In genomic region chr4:158461336-158461735, GRCh38 we compare ENCODE assay signal across 21 cellular contexts.
"Had no signal": no experiment of that assay in that cellular context is flagged by ENCODE, and none has a peak within 500 bp of the region (broad histone marks: within the 10 kb centered on the region; RNA-seq: fewer than 3 reads in every experiment).

No MANE protein-coding gene starts in this region.

- H3K4me3 ChIP-seq: coronary artery, hepatocyte, lung, psoas muscle, right lobe of liver, stomach, thoracic aorta, transverse colon had no signal

- H3K9me3 ChIP-seq: psoas muscle, right lobe of liver, stomach, thoracic aorta, transverse colon had no signal

- H3K4me1 ChIP-seq: psoas muscle, right lobe of liver, stomach, transverse colon had no signal

- H3K27me3 ChIP-seq: hepatocyte, right lobe of liver, stomach, transverse colon had no signal

- DNase-seq: effector CD4-positive, alpha-beta T cell; endodermal cell; foreskin melanocyte; head of caudate nucleus; left colon; left ventricle myocardium superior; mesendoderm; naive B cell; psoas muscle; retina; right lobe of liver; stimulated activated CD4-positive, alpha-beta T cell treated with anti-CD3 and anti-CD28 coated beads, Interleukin-2, amount 100 ng/mL, for 24 hours; stimulated activated naive CD4-positive, alpha-beta T cell; stomach; substantia nigra; transverse colon had no signal

- ATAC-seq: esophagus mucosa, left colon, left ventricle myocardium superior, psoas muscle, right lobe of liver had no signal

- H3K27ac ChIP-seq: coronary artery, hepatocyte, psoas muscle, right lobe of liver, stomach, thoracic aorta, transverse colon had no signal

- H3K36me3 ChIP-seq: right lobe of liver, stomach, thoracic aorta, transverse colon had no signal
